ENCODE assay signal across 1 cellular context in the genomic region with DNA sequence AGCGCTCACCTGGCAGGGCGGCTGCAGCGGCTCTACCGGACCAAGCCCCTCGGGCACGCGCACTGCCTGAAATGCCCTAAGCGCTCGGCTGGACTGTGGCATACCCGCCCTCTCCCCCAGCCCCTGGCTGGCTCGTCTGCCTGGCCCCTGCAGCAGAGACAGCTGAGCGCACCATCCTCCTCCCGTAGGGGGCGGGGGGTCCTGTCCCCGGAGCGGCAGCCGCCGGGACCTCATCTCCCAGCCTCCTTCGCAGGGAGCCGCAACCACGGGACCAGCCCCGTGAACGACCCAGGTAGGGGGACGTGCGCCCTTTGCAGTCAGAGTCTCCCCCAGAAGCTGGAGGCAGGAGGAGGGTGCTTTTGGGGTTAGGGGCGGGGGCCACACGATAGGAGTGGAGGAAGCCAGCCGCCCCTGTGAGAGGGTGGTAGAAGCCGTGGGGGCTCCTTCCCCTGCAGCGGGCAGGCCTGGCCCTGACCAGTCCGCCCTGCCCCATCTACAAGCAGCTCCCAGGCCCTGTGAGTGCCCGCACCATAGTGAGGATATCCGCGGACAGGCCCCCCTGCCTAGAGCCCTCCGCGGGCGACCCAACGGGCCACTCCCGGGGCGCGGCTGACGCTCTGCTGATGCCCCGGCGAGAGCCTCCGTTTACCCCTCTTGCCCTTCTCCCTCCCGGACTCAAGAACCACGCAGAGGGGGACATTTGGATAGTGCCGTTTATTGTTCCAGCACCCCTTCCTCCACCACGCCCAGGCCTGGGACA.
TF ChIP-seq lines count a peak whose summit lies in the region.

No MANE protein-coding gene starts in this region.

TF ChIP-seq in HepG2, 621 proteins besides CTCF, POLR2A, EP300 and RAD21:
- no peak for TF ChIP-seq MIER2 (CRISPR knock-in tag; IDR thresholded peaks at IDR 0.05)
- peak; percentile 81 for TF ChIP-seq ZC3H13 (CRISPR knock-in tag; IDR thresholded peaks at IDR 0.05)
- no peak for TF ChIP-seq ZNF7 (CRISPR knock-in tag; IDR thresholded peaks at IDR 0.05)
- TF ChIP-seq ZSCAN22 (CRISPR knock-in tag; IDR thresholded peaks at IDR 0.05): no peak
- TF ChIP-seq SMAD3 (CRISPR knock-in tag; IDR thresholded peaks at IDR 0.05): no peak
- TF ChIP-seq, protein P1, sequence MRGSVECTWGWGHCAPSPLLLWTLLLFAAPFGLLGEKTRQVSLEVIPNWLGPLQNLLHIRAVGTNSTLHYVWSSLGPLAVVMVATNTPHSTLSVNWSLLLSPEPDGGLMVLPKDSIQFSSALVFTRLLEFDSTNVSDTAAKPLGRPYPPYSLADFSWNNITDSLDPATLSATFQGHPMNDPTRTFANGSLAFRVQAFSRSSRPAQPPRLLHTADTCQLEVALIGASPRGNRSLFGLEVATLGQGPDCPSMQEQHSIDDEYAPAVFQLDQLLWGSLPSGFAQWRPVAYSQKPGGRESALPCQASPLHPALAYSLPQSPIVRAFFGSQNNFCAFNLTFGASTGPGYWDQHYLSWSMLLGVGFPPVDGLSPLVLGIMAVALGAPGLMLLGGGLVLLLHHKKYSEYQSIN (CRISPR knock-in tag; IDR thresholded peaks at IDR 0.05; ENCODE audit: borderline replicate concordance): no peak
- TF ChIP-seq GABPB1 (CRISPR knock-in tag; IDR thresholded peaks at IDR 0.05): 0 out of 2 replicates have a peak, but pooled peaks have one; percentile 3
- TF ChIP-seq, protein P2, sequence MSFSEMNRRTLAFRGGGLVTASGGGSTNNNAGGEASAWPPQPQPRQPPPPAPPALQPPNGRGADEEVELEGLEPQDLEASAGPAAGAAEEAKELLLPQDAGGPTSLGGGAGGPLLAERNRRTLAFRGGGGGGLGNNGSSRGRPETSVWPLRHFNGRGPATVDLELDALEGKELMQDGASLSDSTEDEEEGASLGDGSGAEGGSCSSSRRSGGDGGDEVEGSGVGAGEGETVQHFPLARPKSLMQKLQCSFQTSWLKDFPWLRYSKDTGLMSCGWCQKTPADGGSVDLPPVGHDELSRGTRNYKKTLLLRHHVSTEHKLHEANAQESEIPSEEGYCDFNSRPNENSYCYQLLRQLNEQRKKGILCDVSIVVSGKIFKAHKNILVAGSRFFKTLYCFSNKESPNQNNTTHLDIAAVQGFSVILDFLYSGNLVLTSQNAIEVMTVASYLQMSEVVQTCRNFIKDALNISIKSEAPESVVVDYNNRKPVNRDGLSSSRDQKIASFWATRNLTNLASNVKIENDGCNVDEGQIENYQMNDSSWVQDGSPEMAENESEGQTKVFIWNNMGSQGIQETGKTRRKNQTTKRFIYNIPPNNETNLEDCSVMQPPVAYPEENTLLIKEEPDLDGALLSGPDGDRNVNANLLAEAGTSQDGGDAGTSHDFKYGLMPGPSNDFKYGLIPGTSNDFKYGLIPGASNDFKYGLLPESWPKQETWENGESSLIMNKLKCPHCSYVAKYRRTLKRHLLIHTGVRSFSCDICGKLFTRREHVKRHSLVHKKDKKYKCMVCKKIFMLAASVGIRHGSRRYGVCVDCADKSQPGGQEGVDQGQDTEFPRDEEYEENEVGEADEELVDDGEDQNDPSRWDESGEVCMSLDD (CRISPR knock-in tag; IDR thresholded peaks at IDR 0.05; ENCODE audit: borderline replicate concordance): no peak
- TF ChIP-seq AGO2 (optimal IDR thresholded peaks at IDR 0.05; ENCODE audit: low read depth, low read length): peak; percentile 98
- peak; percentile 32; the same call in 1 of the 2 replicates for TF ChIP-seq POLR2G (IDR thresholded peaks at IDR 0.05; ENCODE audit: low read depth, low read length)
- TF ChIP-seq GABPA (IDR thresholded peaks at IDR 0.05; ENCODE audit: low read depth, low read length): no peak
- no peak for TF ChIP-seq GABPA (CRISPR knock-in tag; IDR thresholded peaks at IDR 0.05; ENCODE audit: low read depth)
- TF ChIP-seq FOXM1 (CRISPR knock-in tag; IDR thresholded peaks at IDR 0.05): no peak
